ENCODE assay signal across 8 cellular contexts in the genomic region with DNA sequence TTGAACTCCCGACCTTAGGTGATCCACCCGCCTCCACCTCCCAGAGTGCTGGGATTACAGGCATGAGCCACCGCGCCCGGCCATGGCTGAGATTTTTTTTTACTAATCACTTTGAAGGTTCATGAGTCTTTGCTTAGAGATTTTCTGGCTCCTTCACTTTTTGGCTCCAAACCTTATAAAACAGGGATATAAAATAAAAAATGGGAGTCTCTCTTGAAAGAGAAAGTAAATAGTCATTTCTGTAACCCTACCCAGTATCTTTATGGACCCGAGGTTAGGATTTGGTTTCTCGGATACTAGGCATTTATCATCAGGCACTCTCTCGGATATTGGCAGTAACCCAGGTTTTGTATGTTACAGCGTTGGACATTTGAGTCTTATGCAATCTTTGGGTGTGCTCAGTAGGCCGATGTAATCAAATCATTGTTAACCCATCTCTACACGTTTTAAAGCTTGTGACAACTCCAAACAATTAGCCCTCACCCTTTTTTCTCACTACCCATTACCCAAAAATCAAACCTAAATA. TPM values are rescaled to one million over a fixed set of nuclear protein-coding genes. Genes with fewer than 3 reads are reported as not detected.
DNase-seq lines count a peak whose midpoint lies in the region; ATAC-seq and TF ChIP-seq lines count a peak whose summit lies in the region.

No MANE protein-coding gene starts in this region.

- H3K36me3 ChIP-seq in mucosa of descending colon (ENCODE audit: low read depth), result no peaks in the 10 kb centered on the region

- intact Hi-C loops in mucosa of descending colon (cut with DNase I, micrococcal nuclease), result no loop called here

- DNase-seq in AG20443 (ENCODE audit: low spot score), result peak; percentile 69
- DNase-seq in NCI-H1105 treated with DMSO at 0.1 percent for 48 hours (lab: John Stamatoyannopoulos, UW), result peak; percentile 41
- peak; percentile 88 for DNase-seq in dedifferentiated amniotic fluid mesenchymal stem cell (ENCODE audit: extremely low spot score)
- peak in 1 of 3 donors; percentile 54 for DNase-seq in mucosa of descending colon
- no peak for DNase-seq in ecto neural progenitor cell (ENCODE audit: low spot score)
- DNase-seq in activated gamma-delta T cell (lab: John Stamatoyannopoulos, UW), result no peak

- ATAC-seq in mucosa of descending colon, result peak; percentile 92
- ATAC-seq in GM19035 (IDR thresholded peaks at IDR 0.05; ENCODE audit: unreplicated experiment), result no peak
- no peak for ATAC-seq in HG03469 (IDR thresholded peaks at IDR 0.05; ENCODE audit: unreplicated experiment)

- H3K4me3 ChIP-seq in mucosa of descending colon, result no peak overlapping the region

- TF ChIP-seq CTCF in mucosa of descending colon (IDR thresholded peaks at IDR 0.05), result no peak

- no peaks in the 10 kb centered on the region for H3K9me3 ChIP-seq in mucosa of descending colon

- peaks cover 8% of the 10 kb centered on the region for H3K4me1 ChIP-seq in mucosa of descending colon (ENCODE audit: low read depth)

RNA-seq across cellular contexts. Expression of a gene that starts 25.3 kb away (rescaled TPM):
- total RNA-seq in mucosa of descending colon, result 10 to 100 TPM; 11.8 to 37.1 (median 17.1) TPM

Comparison
In these comparisons a context has a peak if more than half of its experiments do, and no peak if none do; other contexts are left out.
1. DNase-seq: peak in AG20443 (single experiment), NCI-H1105 treated with DMSO at 0.1 percent for 48 hours (single experiment) and dedifferentiated amniotic fluid mesenchymal stem cell (single experiment); none in ecto neural progenitor cell (single experiment) and activated gamma-delta T cell (single experiment).